ENCODE assay signal across 23 cellular contexts in the genomic region with DNA sequence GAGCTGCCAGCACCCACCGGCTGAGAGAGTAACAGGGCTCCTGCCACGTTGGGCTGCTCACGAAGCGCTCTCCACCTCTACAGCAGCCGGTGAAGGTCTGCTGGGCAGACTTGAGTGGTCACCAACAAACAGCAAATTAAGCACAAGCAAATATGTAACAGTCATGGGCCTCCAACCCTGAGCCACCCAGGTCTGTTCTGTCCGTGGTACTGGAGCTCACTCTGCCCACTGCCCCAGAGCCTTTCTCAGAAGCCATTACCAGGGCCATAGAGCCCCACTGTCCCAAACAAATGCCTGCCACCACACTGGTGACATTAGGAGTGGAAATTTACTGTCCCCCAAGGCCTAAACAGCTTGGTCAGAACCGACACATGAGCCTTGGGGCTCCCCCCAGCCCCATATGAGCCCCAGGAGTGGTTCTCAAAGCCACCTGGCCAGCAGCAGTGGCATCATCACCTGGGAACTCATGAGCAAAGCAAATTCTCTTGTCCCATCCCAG. TPM values are rescaled to one million over a fixed set of nuclear protein-coding genes. Genes with fewer than 3 reads are reported as not detected.
DNase-seq lines count a peak whose midpoint lies in the region; ATAC-seq and TF ChIP-seq lines count a peak whose summit lies in the region.
"Had no signal": no experiment of that assay in that cellular context is flagged by ENCODE, and none has a peak within 500 bp of the region (broad histone marks: within the 10 kb centered on the region; RNA-seq: fewer than 3 reads in every experiment).

No MANE protein-coding gene starts in this region.

- no peak for TF ChIP-seq CTCF in GM23338 (conservative IDR thresholded peaks at IDR 0.05; ENCODE audit: low read depth in 2 of 2)
- TF ChIP-seq CTCF in lower lobe of right lung (IDR thresholded peaks at IDR 0.05), result no peak
- no peak for TF ChIP-seq CTCF in WERI-Rb-1 (IDR thresholded peaks at IDR 0.05; ENCODE audit: low read depth, low read length)

- H3K4me1 ChIP-seq in GM23338 (ENCODE audit: insufficient read depth) (peaks cover 79% of the 10 kb centered on the region), lower lobe of right lung (peaks cover 40% of the 10 kb centered on the region)

- H3K27ac Mint-ChIP-seq in GM23338 (peak overlapping the region; percentile 99), T-helper 17 cell (peak overlapping the region; percentile 14)
- H3K27ac Mint-ChIP-seq in stimulated activated effector memory CD8-positive, alpha-beta T cell treated with anti-CD3 and anti-CD28 coated beads, Interleukin-12 subunit alpha, Interleukin-12 subunit beta, amount 100 ng/mL, for 72 hours, result peak overlapping the region; percentile 76
- H3K27ac Mint-ChIP-seq: activated T-helper 1 cell treated with anti-CD3 and anti-CD28 coated beads, Interleukin-12 subunit alpha, Interleukin-12 subunit beta, Interleukin-2, Interleukin-4 antibody, amounts not matched to agents 30 ng/mL and 10 ng/mL and 1 ng/mL, durations not matched to agents 14 hours and 24 hours and 36 hours; natural killer cell treated with Interleukin-12 subunit alpha and Interleukin-12 subunit beta and Interleukin-15 and Interleukin-18, amount 100 ng/mL, for 72 hours; T-helper 2 cell treated with Interferon-gamma antibody and Interleukin-4, amounts not matched to agents 5 μg/mL and 100 μg/mL, for 36 hours had no signal

- H3K79me2 ChIP-seq in GM23338 (replicated peaks; ENCODE audit: insufficient read depth), result peaks cover 76% of the 10 kb centered on the region

- peaks cover 10% of the 10 kb centered on the region; the same call in 1 of the 2 replicates for H4K20me1 ChIP-seq in GM23338 (replicated peaks; ENCODE audit: insufficient read depth)

- intact Hi-C loops in lower lobe of right lung (cut with DNase I), result no loop called here

- H3K4me2 ChIP-seq in GM23338, result peak overlapping the region; percentile 70; the same call in 1 of the 2 replicates

- DNase-seq in GM23338 (ENCODE audit: low spot score) (no peak), T-helper 17 cell (no peak), lower lobe of right lung (no peak), WERI-Rb-1 (no peak), hippocampal formation (lab: John Stamatoyannopoulos, UW) (no peak)
- no peak for DNase-seq in stimulated activated effector memory CD8-positive, alpha-beta T cell treated with anti-CD3 and anti-CD28 coated beads, Interleukin-12 subunit alpha, Interleukin-12 subunit beta, amount 100 ng/mL, for 72 hours (ENCODE audit: low spot score in 2 of 2)
- DNase-seq in stimulated activated CD4-positive, alpha-beta T cell treated with anti-CD3 and anti-CD28 coated beads, Interleukin-4, amount 100 ng/mL, for 1 hour, result no peak
- DNase-seq: activated CD4-positive, CD25-positive, alpha-beta regulatory T cell treated with anti-CD3 and anti-CD28 coated beads, Interleukin-2, amount 50 U/mL, for 72 hours; activated CD8-positive, alpha-beta memory T cell treated with anti-CD3 and anti-CD28 coated beads for 24 hours; COR-L47; EL; H7; mammary epithelial cell; NCI-H1092; NCI-H69; OCI-M1; stimulated activated naive CD8-positive, alpha-beta T cell treated with anti-CD3 and anti-CD28 coated beads, Interleukin-15, amount 100 ng/mL, for 72 hours had no signal

- H3K36me3 ChIP-seq in GM23338 (ENCODE audit: insufficient read depth) (no peaks in the 10 kb centered on the region; the same call in 1 of the 2 replicates), lower lobe of right lung (no peaks in the 10 kb centered on the region), WERI-Rb-1 (no peaks in the 10 kb centered on the region)

- no peaks in the 10 kb centered on the region for H3K9me3 Mint-ChIP-seq in GM23338
- no peaks in the 10 kb centered on the region for H3K9me3 Mint-ChIP-seq in stimulated activated effector memory CD8-positive, alpha-beta T cell treated with anti-CD3 and anti-CD28 coated beads, Interleukin-12 subunit alpha, Interleukin-12 subunit beta, amount 100 ng/mL, for 72 hours
- H3K9me3 Mint-ChIP-seq: activated T-helper 1 cell treated with anti-CD3 and anti-CD28 coated beads, Interleukin-12 subunit alpha, Interleukin-12 subunit beta, Interleukin-2, Interleukin-4 antibody, amounts not matched to agents 30 ng/mL and 10 ng/mL and 1 ng/mL, durations not matched to agents 14 hours and 24 hours and 36 hours; natural killer cell treated with Interleukin-12 subunit alpha and Interleukin-12 subunit beta and Interleukin-15 and Interleukin-18, amount 100 ng/mL, for 72 hours; stimulated activated naive CD8-positive, alpha-beta T cell treated with anti-CD3 and anti-CD28 coated beads, Interleukin-15, amount 100 ng/mL, for 72 hours; T-helper 2 cell treated with Interferon-gamma antibody and Interleukin-4, amounts not matched to agents 5 μg/mL and 100 μg/mL, for 36 hours had no signal

- H3K9me3 ChIP-seq in T-helper 17 cell (ENCODE audit: control insufficient read depth, low read length, poor library complexity, severe bottlenecking) (no peaks in the 10 kb centered on the region), lower lobe of right lung (no peaks in the 10 kb centered on the region), WERI-Rb-1 (ENCODE audit: severe bottlenecking) (no peaks in the 10 kb centered on the region)

- no peak overlapping the region for H2AFZ ChIP-seq in GM23338

- peaks cover 26% of the 10 kb centered on the region for H3F3A ChIP-seq in GM23338 (replicated peaks; ENCODE audit: low read depth)

- H3K36me3 Mint-ChIP-seq in GM23338 (ENCODE audit: low read depth), result peaks cover 75% of the 10 kb centered on the region
- no peaks in the 10 kb centered on the region for H3K36me3 Mint-ChIP-seq in T-helper 17 cell (ENCODE audit: low read depth)
- peaks cover 23% of the 10 kb centered on the region for H3K36me3 Mint-ChIP-seq in stimulated activated effector memory CD8-positive, alpha-beta T cell treated with anti-CD3 and anti-CD28 coated beads, Interleukin-12 subunit alpha, Interleukin-12 subunit beta, amount 100 ng/mL, for 72 hours
- H3K36me3 Mint-ChIP-seq: natural killer cell treated with Interleukin-12 subunit alpha and Interleukin-12 subunit beta and Interleukin-15 and Interleukin-18, amount 100 ng/mL, for 72 hours had no signal

- H3K4me3 ChIP-seq in GM23338 (no peak overlapping the region), lower lobe of right lung (no peak overlapping the region), WERI-Rb-1 (ENCODE audit: low read depth, low read length) (no peak overlapping the region)

- peaks cover 36% of the 10 kb centered on the region for H3K27me3 Mint-ChIP-seq in GM23338 (ENCODE audit: insufficient read depth, low read depth, poor library complexity)
- H3K27me3 Mint-ChIP-seq in T-helper 17 cell, result no peaks in the 10 kb centered on the region
- H3K27me3 Mint-ChIP-seq: stimulated activated naive CD8-positive, alpha-beta T cell treated with anti-CD3 and anti-CD28 coated beads, Interleukin-15, amount 100 ng/mL, for 72 hours had no signal

- H3K27me3 ChIP-seq in GM23338 (ENCODE audit: insufficient read depth), result no peaks in the 10 kb centered on the region
- no peaks in the 10 kb centered on the region for H3K27me3 ChIP-seq in lower lobe of right lung (ENCODE audit: low read depth)
- H3K27me3 ChIP-seq in WERI-Rb-1 (ENCODE audit: insufficient read depth, low read depth, severe bottlenecking), result no peaks in the 10 kb centered on the region

- ATAC-seq in GM23338 (peak; percentile 4; the same call in 2 of the 3 replicates), T-helper 17 cell (no peak), lower lobe of right lung (no peak), GM19395 (IDR thresholded peaks at IDR 0.05; ENCODE audit: unreplicated experiment) (no peak)
- no peak for ATAC-seq in stimulated activated effector memory CD8-positive, alpha-beta T cell treated with anti-CD3 and anti-CD28 coated beads, Interleukin-12 subunit alpha, Interleukin-12 subunit beta, amount 100 ng/mL, for 72 hours
- ATAC-seq: esophagus mucosa; natural killer cell treated with Interleukin-12 subunit alpha and Interleukin-12 subunit beta and Interleukin-15 and Interleukin-18, amount 100 ng/mL, for 72 hours; right cardiac atrium; stimulated activated naive CD8-positive, alpha-beta T cell treated with anti-CD3 and anti-CD28 coated beads, Interleukin-15, amount 100 ng/mL, for 72 hours had no signal

- H3K4me3 Mint-ChIP-seq in GM23338 (peak overlapping the region; percentile 70; the same call in 1 of the 3 replicates), T-helper 17 cell (no peak overlapping the region)
- H3K4me3 Mint-ChIP-seq in stimulated activated effector memory CD8-positive, alpha-beta T cell treated with anti-CD3 and anti-CD28 coated beads, Interleukin-12 subunit alpha, Interleukin-12 subunit beta, amount 100 ng/mL, for 72 hours, result no peak overlapping the region
- H3K4me3 Mint-ChIP-seq: activated T-helper 1 cell treated with anti-CD3 and anti-CD28 coated beads, Interleukin-12 subunit alpha, Interleukin-12 subunit beta, Interleukin-2, Interleukin-4 antibody, amounts not matched to agents 30 ng/mL and 10 ng/mL and 1 ng/mL, durations not matched to agents 14 hours and 24 hours and 36 hours; natural killer cell treated with Interleukin-12 subunit alpha and Interleukin-12 subunit beta and Interleukin-15 and Interleukin-18, amount 100 ng/mL, for 72 hours; stimulated activated naive CD8-positive, alpha-beta T cell treated with anti-CD3 and anti-CD28 coated beads, Interleukin-15, amount 100 ng/mL, for 72 hours; T-helper 2 cell treated with Interferon-gamma antibody and Interleukin-4, amounts not matched to agents 5 μg/mL and 100 μg/mL, for 36 hours had no signal

- H3K27ac ChIP-seq in GM23338 (ENCODE audit: low read depth) (peak overlapping the region; percentile 100), lower lobe of right lung (peak overlapping the region; percentile 31), WERI-Rb-1 (no peak overlapping the region)

- H3K4me1 Mint-ChIP-seq in GM23338 (peaks cover 92% of the 10 kb centered on the region), T-helper 17 cell (peaks cover 23% of the 10 kb centered on the region)
- peaks cover 21% of the 10 kb centered on the region for H3K4me1 Mint-ChIP-seq in stimulated activated effector memory CD8-positive, alpha-beta T cell treated with anti-CD3 and anti-CD28 coated beads, Interleukin-12 subunit alpha, Interleukin-12 subunit beta, amount 100 ng/mL, for 72 hours

- no peaks in the 10 kb centered on the region for H3K9me2 ChIP-seq in GM23338 (ENCODE audit: insufficient read depth)

TF ChIP-seq in GM23338, 12 proteins besides CTCF, POLR2A, EP300 and RAD21 (continues in another document):
- TF ChIP-seq JUNB (IDR thresholded peaks at IDR 0.05; ENCODE audit: unreplicated experiment) (no peak), ZNF331 (CRISPR knock-in tag; IDR thresholded peaks at IDR 0.05; ENCODE audit: low read depth) (no peak)

RNA-seq across cellular contexts. Expression of a gene that starts 56.6 kb away (rescaled TPM):
- total RNA-seq in GM23338 (2014; rRNA removed; shearing (Covaris generic)), result 116 and 134 TPM in 2 replicates
- polyA plus RNA-seq in GM23338 (2016; fragmentation: Nextera tagmentation; extraction: Ambion mirVana), result 39.9 and 40.0 TPM in 2 replicates
- total RNA-seq in T-helper 17 cell (10 to 100 TPM; 57.8 to 63.4 TPM), lower lobe of right lung (54.2 TPM)

Comparison
In these comparisons a context has a peak if more than half of its experiments do, and no peak if none do; other contexts are left out.
1. H3K27ac Mint-ChIP-seq: peak in every context shown above with its lines; median percentile 99 in GM23338; 76 in stimulated activated effector memory CD8-positive, alpha-beta T cell treated with anti-CD3 and anti-CD28 coated beads, Interleukin-12 subunit alpha, Interleukin-12 subunit beta, amount 100 ng/mL, for 72 hours; 14 in T-helper 17 cell.